ENCODE assay signal across 8 cellular contexts in genomic region chr3:151210676-151211381, GRCh38.
DNase-seq lines count a peak whose midpoint lies in the region; ATAC-seq lines count a peak whose summit lies in the region.

No MANE protein-coding gene starts in this region.

- H3K9me3 Mint-ChIP-seq in stimulated activated naive CD8-positive, alpha-beta T cell treated with anti-CD3 and anti-CD28 coated beads, Interleukin-15, Interleukin-2, amounts not matched to agents 100 ng/mL and 50 ng/mL, for 24 hours, result no peaks in the 10 kb centered on the region
- no peaks in the 10 kb centered on the region for H3K9me3 Mint-ChIP-seq in activated naive CD8-positive, alpha-beta T cell treated with anti-CD3 and anti-CD28 coated beads, Interleukin-2, amount 50 U/mL, for 24 hours
- H3K9me3 Mint-ChIP-seq in stimulated activated naive CD8-positive, alpha-beta T cell treated with anti-CD3 and anti-CD28 coated beads, Interleukin-15, amount 100 ng/mL, for 72 hours, result no peaks in the 10 kb centered on the region

- H3K36me3 Mint-ChIP-seq in stimulated activated naive CD8-positive, alpha-beta T cell treated with anti-CD3 and anti-CD28 coated beads, Interleukin-15, Interleukin-2, amounts not matched to agents 100 ng/mL and 50 ng/mL, for 24 hours (ENCODE audit: low read depth), result no peaks in the 10 kb centered on the region
- no peaks in the 10 kb centered on the region for H3K36me3 Mint-ChIP-seq in activated naive CD8-positive, alpha-beta T cell treated with anti-CD3 and anti-CD28 coated beads, Interleukin-2, amount 50 U/mL, for 24 hours (ENCODE audit: low read depth)

- H3K4me3 Mint-ChIP-seq in stimulated activated naive CD8-positive, alpha-beta T cell treated with anti-CD3 and anti-CD28 coated beads, Interleukin-15, Interleukin-2, amounts not matched to agents 100 ng/mL and 50 ng/mL, for 24 hours, result peak overlapping the region; percentile 70
- H3K4me3 Mint-ChIP-seq in activated naive CD8-positive, alpha-beta T cell treated with anti-CD3 and anti-CD28 coated beads, Interleukin-2, amount 50 U/mL, for 24 hours, result peak overlapping the region; percentile 55
- peak overlapping the region; percentile 70 to 78 for H3K4me3 Mint-ChIP-seq in stimulated activated naive CD8-positive, alpha-beta T cell treated with anti-CD3 and anti-CD28 coated beads, Interleukin-15, amount 100 ng/mL, for 72 hours

- peak overlapping the region; percentile 88 for H3K27ac Mint-ChIP-seq in stimulated activated naive CD8-positive, alpha-beta T cell treated with anti-CD3 and anti-CD28 coated beads, Interleukin-15, Interleukin-2, amounts not matched to agents 100 ng/mL and 50 ng/mL, for 24 hours
- H3K27ac Mint-ChIP-seq in activated naive CD8-positive, alpha-beta T cell treated with anti-CD3 and anti-CD28 coated beads, Interleukin-2, amount 50 U/mL, for 24 hours, result peak overlapping the region; percentile 79
- H3K27ac Mint-ChIP-seq in stimulated activated naive CD8-positive, alpha-beta T cell treated with anti-CD3 and anti-CD28 coated beads, Interleukin-15, amount 100 ng/mL, for 72 hours, result peak overlapping the region; percentile 59 to 77

- no peak for DNase-seq in stimulated activated naive CD8-positive, alpha-beta T cell treated with anti-CD3 and anti-CD28 coated beads, Interleukin-15, Interleukin-2, amounts not matched to agents 100 U/mL and 50 U/mL, for 24 hours
- DNase-seq in activated naive CD8-positive, alpha-beta T cell treated with anti-CD3 and anti-CD28 coated beads, Interleukin-2, amount 50 U/mL, for 24 hours, result no peak
- no peak for DNase-seq in stimulated activated naive CD8-positive, alpha-beta T cell treated with anti-CD3 and anti-CD28 coated beads, Interleukin-15, amount 100 ng/mL, for 72 hours
- DNase-seq in T-helper 9 cell (no peak), HK-2 (ENCODE audit: unreplicated experiment) (no peak)
- DNase-seq in stimulated activated CD4-positive, alpha-beta T cell treated with anti-CD3 and anti-CD28 coated beads, Interleukin-4, amount 100 ng/mL, for 4 hours, result no peak

- no peak for ATAC-seq in stimulated activated naive CD8-positive, alpha-beta T cell treated with anti-CD3 and anti-CD28 coated beads, Interleukin-15, Interleukin-2, amounts not matched to agents 100 U/mL and 50 U/mL, for 24 hours
- ATAC-seq in HG03432 (IDR thresholded peaks at IDR 0.05; ENCODE audit: unreplicated experiment), result peak; percentile 79
- peak; percentile 31 for ATAC-seq in activated naive CD8-positive, alpha-beta T cell treated with anti-CD3 and anti-CD28 coated beads, Interleukin-2, amount 50 U/mL, for 24 hours
- ATAC-seq in stimulated activated naive CD8-positive, alpha-beta T cell treated with anti-CD3 and anti-CD28 coated beads, Interleukin-15, amount 100 ng/mL, for 72 hours, result peak; percentile 63

- no peaks in the 10 kb centered on the region for H3K27me3 Mint-ChIP-seq in stimulated activated naive CD8-positive, alpha-beta T cell treated with anti-CD3 and anti-CD28 coated beads, Interleukin-15, Interleukin-2, amounts not matched to agents 100 ng/mL and 50 ng/mL, for 24 hours
- H3K27me3 Mint-ChIP-seq in activated naive CD8-positive, alpha-beta T cell treated with anti-CD3 and anti-CD28 coated beads, Interleukin-2, amount 50 U/mL, for 24 hours, result no peaks in the 10 kb centered on the region
- no peaks in the 10 kb centered on the region for H3K27me3 Mint-ChIP-seq in stimulated activated naive CD8-positive, alpha-beta T cell treated with anti-CD3 and anti-CD28 coated beads, Interleukin-15, amount 100 ng/mL, for 72 hours

- peaks cover 62% of the 10 kb centered on the region for H3K4me1 Mint-ChIP-seq in stimulated activated naive CD8-positive, alpha-beta T cell treated with anti-CD3 and anti-CD28 coated beads, Interleukin-15, Interleukin-2, amounts not matched to agents 100 ng/mL and 50 ng/mL, for 24 hours (ENCODE audit: low read depth)
- H3K4me1 Mint-ChIP-seq in activated naive CD8-positive, alpha-beta T cell treated with anti-CD3 and anti-CD28 coated beads, Interleukin-2, amount 50 U/mL, for 24 hours, result peaks cover 66% of the 10 kb centered on the region
- peaks cover 71% of the 10 kb centered on the region for H3K4me1 Mint-ChIP-seq in stimulated activated naive CD8-positive, alpha-beta T cell treated with anti-CD3 and anti-CD28 coated beads, Interleukin-15, amount 100 ng/mL, for 72 hours
